Comparison of ENCODE assay signal across 24 cellular contexts in genomic region chr3:128469128-128469527, GRCh38. TPM values are rescaled to one million over a fixed set of nuclear protein-coding genes. Genes with fewer than 3 reads are reported as not detected.
A peak's percentile ranks its signal among the peaks of the same experiment; 100 is the strongest.
DNase-seq lines count a peak whose midpoint lies in the region; ATAC-seq, FAIRE-seq and TF ChIP-seq lines count a peak whose summit lies in the region.
"Had no signal": no experiment of that assay in that cellular context is flagged by ENCODE, and none has a peak within 500 bp of the region (broad histone marks: within the 10 kb centered on the region; RNA-seq: fewer than 3 reads in every experiment).

No MANE protein-coding gene starts in this region.

- H3K23me2 ChIP-seq in H1 (ENCODE audit: low read depth, low read length), result peaks cover 2% of the 10 kb centered on the region; the same call in 1 of the 2 replicates

- H3K56ac ChIP-seq in IMR-90 (ENCODE audit: extremely low read depth, insufficient read depth, low read length) (no peak overlapping the region), H1 (replicated peaks; ENCODE audit: insufficient read length, low read depth, low read length) (no peak overlapping the region)

- no peak overlapping the region for H3K23ac ChIP-seq in IMR-90 (ENCODE audit: low read depth, low read length)
- no peak overlapping the region for H3K23ac ChIP-seq in H1 (ENCODE audit: insufficient read length)
- no peak overlapping the region for H3K23ac ChIP-seq in neuronal stem cell (ENCODE audit: low read depth, low read length, poor library complexity)

- H2AFZ ChIP-seq in IMR-90 (replicated peaks; ENCODE audit: low read length, poor library complexity) (no peak overlapping the region), H1 (ENCODE audit: low read length) (no peak overlapping the region), neuronal stem cell (ENCODE audit: low read length) (no peak overlapping the region)

- H4K5ac ChIP-seq in IMR-90 (ENCODE audit: low read depth, low read length) (no peak overlapping the region), H1 (ENCODE audit: insufficient read length, low read depth, low read length) (no peak overlapping the region)

- dilution Hi-C loops in IMR-90 (cut with HindIII; ENCODE audit: low sequenced_read_pairs, unreplicated experiment), result no loop called here

- no peak overlapping the region for H3K18ac ChIP-seq in IMR-90 (ENCODE audit: low read depth, low read length)
- H3K18ac ChIP-seq in H1 (ENCODE audit: extremely low read depth, low read length), result no peak overlapping the region
- no peak overlapping the region for H3K18ac ChIP-seq in neuronal stem cell (ENCODE audit: low read length)

- no peak overlapping the region for H2BK15ac ChIP-seq in IMR-90 (ENCODE audit: low read depth, low read length)
- no peak overlapping the region for H2BK15ac ChIP-seq in H1 (ENCODE audit: low read length)
- no peak overlapping the region for H2BK15ac ChIP-seq in neuronal stem cell (ENCODE audit: low read length)

- no peak overlapping the region for H4K91ac ChIP-seq in IMR-90 (ENCODE audit: insufficient read depth, low read depth, low read length)
- H4K91ac ChIP-seq in H1 (replicated peaks; ENCODE audit: insufficient read length, low read length), result no peak overlapping the region
- H4K91ac ChIP-seq in neuronal stem cell (ENCODE audit: low read depth, low read length, poor library complexity), result no peak overlapping the region

- no peaks in the 10 kb centered on the region for H3K36me3 ChIP-seq in IMR-90 (ENCODE audit: control insufficient read depth, insufficient read depth, low read length)
- no peaks in the 10 kb centered on the region for H3K36me3 ChIP-seq in H1 (ENCODE audit: control insufficient read depth in 2 of 4, insufficient read depth in 4 of 4, low read length in 3 of 4)
- no peaks in the 10 kb centered on the region for H3K36me3 ChIP-seq in neuronal stem cell (replicated peaks in 1 of 2; ENCODE audit: control insufficient read depth in 2 of 2, insufficient read depth in 2 of 2, low read length in 2 of 2)
- H3K36me3 ChIP-seq: BE2C, BLaER1 had no signal

- FAIRE-seq in H1 (lab: Jason Lieb, UNC), result no peak
- FAIRE-seq: A204.1, D721Med, G401.6, GM12891 had no signal

- H3K79me1 ChIP-seq in IMR-90 (ENCODE audit: low read depth in 1 of 2, low read length in 2 of 2) (no peaks in the 10 kb centered on the region), H1 (ENCODE audit: low read depth, low read length) (no peaks in the 10 kb centered on the region; the same call in 1 of the 2 replicates), neuronal stem cell (ENCODE audit: low read depth, low read length) (no peaks in the 10 kb centered on the region)

- in situ Hi-C loops in IMR-90 (cut with MboI; ENCODE audit: low sequenced_read_pairs), result no loop called here

- peak overlapping the region; percentile 28 for H2AK9ac ChIP-seq in IMR-90 (replicated peaks; ENCODE audit: low read depth, low read length, poor library complexity)

- H3K27ac ChIP-seq in IMR-90 (ENCODE audit: insufficient read depth, low read length) (no peak overlapping the region), H1 (ENCODE audit: low read depth, low read length) (no peak overlapping the region), neuronal stem cell (replicated peaks; ENCODE audit: low read length) (no peak overlapping the region)
- H3K27ac ChIP-seq: BLaER1, C4-2B had no signal

- no peak overlapping the region for H4K8ac ChIP-seq in IMR-90 (ENCODE audit: low read depth in 2 of 2, low read length in 2 of 2)
- H4K8ac ChIP-seq in H1 (ENCODE audit: extremely low read depth, insufficient read depth, low read length), result no peak overlapping the region
- no peak overlapping the region for H4K8ac ChIP-seq in neuronal stem cell (ENCODE audit: low read depth, low read length)

- H3K4me3 ChIP-seq in IMR-90 (ENCODE audit: insufficient read depth, low read depth, low read length) (no peak overlapping the region), H1 (ENCODE audit: extremely low read depth in 1 of 4, insufficient read depth in 2 of 4, low read depth in 3 of 4, low read length in 4 of 4) (no peak overlapping the region), neuronal stem cell (ENCODE audit: low read length in 2 of 2) (no peak overlapping the region)
- H3K4me3 ChIP-seq: BLaER1 had no signal

- POLR2A ChIA-PET in IMR-90 (lab: Charles Lee; ENCODE audit: unreplicated experiment), result no interaction called here
- POLR2A ChIA-PET in H1 (lab: Charles Lee; ENCODE audit: partially characterized antibody), result no interaction called here

- H2BK20ac ChIP-seq in IMR-90 (ENCODE audit: low read depth, low read length), result no peak overlapping the region
- no peak overlapping the region for H2BK20ac ChIP-seq in H1 (ENCODE audit: low read length)

- H2BK120ac ChIP-seq in IMR-90 (ENCODE audit: low read depth, low read length) (no peak overlapping the region), H1 (replicated peaks; ENCODE audit: low read depth, low read length) (no peak overlapping the region), neuronal stem cell (ENCODE audit: low read depth, low read length) (no peak overlapping the region)

- intact Hi-C loops in IMR-90 (cut with micrococcal nuclease), result no loop called here

- TF ChIP-seq POLR2A in IMR-90 (IDR thresholded peaks at IDR 0.05; ENCODE audit: low read depth, low read length), result no peak
- TF ChIP-seq POLR2A in H1 (IDR thresholded peaks at IDR 0.05; ENCODE audit: control extremely low read depth in 1 of 2, low read depth in 2 of 2, low read length in 2 of 2), result no peak

- H2BK12ac ChIP-seq in H1 (ENCODE audit: low read depth, low read length), result peak overlapping the region; percentile 60; the same call in 1 of the 2 replicates
- H2BK12ac ChIP-seq in neuronal stem cell (ENCODE audit: low read length), result no peak overlapping the region

- H3K9ac ChIP-seq in IMR-90 (ENCODE audit: low read depth, low read length), result no peak overlapping the region
- H3K9ac ChIP-seq in H1 (replicated peaks in 1 of 4; ENCODE audit: extremely low read depth in 1 of 4, low read depth in 3 of 4, low read length in 3 of 4), result no peak overlapping the region
- H3K9ac ChIP-seq in neuronal stem cell (ENCODE audit: low read depth, low read length, poor library complexity), result no peak overlapping the region
- H3K9ac ChIP-seq: BLaER1 had no signal

- H3K4ac ChIP-seq in IMR-90 (ENCODE audit: low read depth, low read length) (no peak overlapping the region), H1 (replicated peaks; ENCODE audit: insufficient read length, low read depth, low read length) (no peak overlapping the region), neuronal stem cell (ENCODE audit: low read length) (no peak overlapping the region)

- CTCF ChIA-PET in IMR-90 (lab: Yijun Ruan, JAX) (no interaction called here), H1 (lab: Charles Lee; ENCODE audit: partially characterized antibody) (interaction anchor here (1.2 to 1.8 kb wide), 4 partner anchors 10 to 31 kb away, joined by 3 to 8 read pairs (median 7); no protein-coding TSS in a partner anchor)

- ATAC-seq in IMR-90 (ENCODE audit: low read depth), result no peak
- ATAC-seq in HG03095 (IDR thresholded peaks at IDR 0.05; ENCODE audit: unreplicated experiment), result no peak
- no peak for ATAC-seq in GM18909 (IDR thresholded peaks at IDR 0.05; ENCODE audit: poor library complexity, unreplicated experiment)
- ATAC-seq: CD8-positive, alpha-beta T cell had no signal

- no peaks in the 10 kb centered on the region for H4K20me1 ChIP-seq in IMR-90 (ENCODE audit: insufficient read depth, low read length)
- peaks cover 0 to 4% of the 10 kb centered on the region in 2 experiments for H4K20me1 ChIP-seq in H1 (replicated peaks in 1 of 2; ENCODE audit: control insufficient read depth in 1 of 2, insufficient read depth in 2 of 2, low read length in 2 of 2)
- H4K20me1 ChIP-seq: BLaER1 had no signal

- H3K9me3 ChIP-seq in IMR-90 (ENCODE audit: control insufficient read depth, insufficient read depth, low read length) (peaks cover 8% of the 10 kb centered on the region), H1 (ENCODE audit: insufficient read depth in 2 of 2, low read depth in 1 of 2, low read length in 1 of 2) (no peaks in the 10 kb centered on the region), neuronal stem cell (replicated peaks in 1 of 2; ENCODE audit: control insufficient read depth in 2 of 2, insufficient read depth in 1 of 2, low read depth in 1 of 2, low read length in 2 of 2) (peaks cover 0 to 4% of the 10 kb centered on the region in 2 donors)
- H3K9me3 ChIP-seq: BE2C, BLaER1, Caco-2 had no signal

- H3K27me3 ChIP-seq in IMR-90 (ENCODE audit: control insufficient read depth, insufficient read depth, low read length) (peaks cover 88% of the 10 kb centered on the region), H1 (replicated peaks in 1 of 4; ENCODE audit: control insufficient read depth in 3 of 4, extremely low read depth in 1 of 4, insufficient read depth in 3 of 4, low read length in 3 of 4) (peaks cover 16 to 52% (median 49%) of the 10 kb centered on the region in 4 experiments), neuronal stem cell (ENCODE audit: control insufficient read depth in 3 of 3, insufficient read depth in 3 of 3, low read depth in 1 of 3, low read length in 3 of 3) (peaks cover 2 to 88% (median 25%) of the 10 kb centered on the region in 3 experiments)
- H3K27me3 ChIP-seq: BE2C, BLaER1 had no signal

- H3K4me1 ChIP-seq in IMR-90 (ENCODE audit: control insufficient read depth, insufficient read depth, low read length) (no peaks in the 10 kb centered on the region), H1 (replicated peaks in 1 of 4; ENCODE audit: control insufficient read depth in 3 of 4, insufficient read depth in 4 of 4, low read length in 3 of 4) (peaks cover 0 to 12% (median 0%) of the 10 kb centered on the region in 4 experiments; a peak in 5 of 7 replicates), neuronal stem cell (ENCODE audit: control insufficient read depth in 2 of 2, insufficient read depth in 1 of 2, low read depth in 1 of 2, low read length in 2 of 2) (peaks cover 0 to 6% of the 10 kb centered on the region in 2 donors)
- H3K4me1 ChIP-seq: Caco-2 had no signal

- H3K14ac ChIP-seq in IMR-90 (replicated peaks; ENCODE audit: low read depth, low read length) (no peak overlapping the region), H1 (ENCODE audit: insufficient read length) (no peak overlapping the region), neuronal stem cell (ENCODE audit: low read length) (no peak overlapping the region)

- WGBS in IMR-90 (ENCODE audit: extremely low coverage in 2 of 2, insufficient read length in 1 of 2), 2 experiments, result 83% methylated on average over 3 of the region's 6 CpGs; no CpG with 5 or more reads in 1 of the 2 experiments
- WGBS in H1 (ENCODE audit: extremely low coverage in 1 of 2, insufficient coverage in 1 of 2, insufficient read length in 1 of 2, insufficient replicate concordance in 2 of 2, low coverage in 1 of 2, low lambda C conversion rate in 2 of 2, missing lambda C conversion rate in 1 of 2), 2 experiments, result 91% methylated on average over 6 of the region's 6 CpGs; no CpG with 5 or more reads in 1 of the 2 experiments
- WGBS in neuronal stem cell (ENCODE audit: extremely low coverage in 2 of 2, insufficient read length in 2 of 2, insufficient replicate concordance in 1 of 2), 2 donors, result no CpG with 5 or more reads among the region's 6 CpGs

- no peak for DNase-seq in IMR-90
- no peak for DNase-seq in H1 (ENCODE audit: low read depth in 1 of 2, low spot score in 2 of 2)
- DNase-seq in neuronal stem cell (ENCODE audit: low spot score), result no peak
- no peak for DNase-seq in NCI-H2029 (lab: John Stamatoyannopoulos, UW)
- DNase-seq in NCI-H146 (lab: John Stamatoyannopoulos, UW), result no peak
- DNase-seq: 8988T; ACHN; Caco-2; Calu3; CD4-positive, alpha-beta T cell; CD8-positive, alpha-beta T cell; DMS79 treated with DMSO at 0.1 percent for 48 hours; GF-D8 had no signal

- TF ChIP-seq CTCF in IMR-90 (conservative IDR thresholded peaks at IDR 0.05; ENCODE audit: low read depth, low read length) (no peak), H1 (IDR thresholded peaks at IDR 0.05; ENCODE audit: control extremely low read depth in 1 of 3, insufficient read depth in 1 of 3, low read depth in 1 of 3, low read length in 3 of 3) (no peak)

- H2BK5ac ChIP-seq in IMR-90 (ENCODE audit: low read depth, low read length, poor library complexity, severe bottlenecking) (no peak overlapping the region), H1 (ENCODE audit: low read depth, low read length) (no peak overlapping the region), neuronal stem cell (ENCODE audit: low read length) (no peak overlapping the region)

- H3K9me1 ChIP-seq in IMR-90 (ENCODE audit: insufficient read depth, low read length), result peaks cover 8% of the 10 kb centered on the region

- BruUV-seq in IMR-90 (replicated peaks; lab: Mats Ljungman, UMichigan), result no TSS peak

- H3K4me2 ChIP-seq in IMR-90 (ENCODE audit: low read depth, low read length) (no peak overlapping the region), H1 (ENCODE audit: insufficient read depth in 1 of 2, low read depth in 2 of 2, low read length in 2 of 2) (no peak overlapping the region), neuronal stem cell (ENCODE audit: insufficient read depth, low read length, poor library complexity, severe bottlenecking) (no peak overlapping the region)
- H3K4me2 ChIP-seq: BLaER1 had no signal

- no peak for TF ChIP-seq EP300 in H1 (IDR thresholded peaks at IDR 0.05; ENCODE audit: borderline replicate concordance in 1 of 2, low read depth in 2 of 2, low read length in 2 of 2)

- H3K79me2 ChIP-seq in H1 (ENCODE audit: control insufficient read depth in 1 of 2, insufficient read depth in 2 of 2, low read length in 2 of 2), result no peaks in the 10 kb centered on the region

- no peak overlapping the region for H2AK5ac ChIP-seq in IMR-90 (ENCODE audit: low read depth, low read length)
- no peak overlapping the region for H2AK5ac ChIP-seq in H1 (ENCODE audit: low read depth, low read length)
- peak overlapping the region; percentile 0 for H2AK5ac ChIP-seq in neuronal stem cell (ENCODE audit: low read depth, low read length)

- no peak for TF ChIP-seq RAD21 in IMR-90 (IDR thresholded peaks at IDR 0.05; ENCODE audit: low read length)
- TF ChIP-seq RAD21 in H1 (IDR thresholded peaks at IDR 0.05 in 1 of 2, conservative IDR thresholded peaks at IDR 0.05 in 1 of 2; ENCODE audit: low read depth in 2 of 2, low read length in 2 of 2), result no peak

RNA-seq across cellular contexts. Expression of gene DNAJB8, which starts 2.4 kb away (rescaled TPM):
- not detected in 2 replicates for total RNA-seq in IMR-90 (2012; rRNA removed)
- polyA plus RNA-seq in IMR-90 (2012; rRNA removed), result not detected in 2 replicates
- polyA plus RNA-seq in IMR-90 (2012; cell fraction: cytosol; rRNA removed), result not detected in 2 replicates
- not detected in 2 replicates for polyA plus RNA-seq in IMR-90 (2012; cell fraction: nucleus; rRNA removed; ENCODE audit: low replicate concordance)
- not detected in 2 replicates for total RNA-seq in H1 (2021; fragmentation: NEBNext Ultra II Directional; extraction: Animal tissue kit (Norgen Biotek cat#: 25700))
- polyA plus RNA-seq in H1 (2011; rRNA removed), result not detected in 2 replicates
- polyA plus RNA-seq in H1 (2011; cell fraction: cytosol; rRNA removed), result not detected
- polyA plus RNA-seq in H1 (2011; cell fraction: nucleus; rRNA removed), result not detected
- not detected in 4 replicates for polyA plus RNA-seq in H1 (2012, experiment 1 of 2)
- not detected for polyA plus RNA-seq in H1 (2012, experiment 2 of 2)
- not detected for polyA plus RNA-seq in H1 (2013, experiment 1 of 2)
- polyA plus RNA-seq in H1 (2013, experiment 2 of 2), result not detected
- not detected in 2 replicates for polyA minus RNA-seq in H1 (2011; rRNA and poly(A)+ RNA removed)
- polyA minus RNA-seq in H1 (2011; cell fraction: cytosol; rRNA and poly(A)+ RNA removed), result not detected
- not detected for polyA minus RNA-seq in H1 (2011; cell fraction: nucleus; rRNA and poly(A)+ RNA removed)
- polyA plus RNA-seq in neuronal stem cell (2013, experiment 1 of 2), result not detected
- not detected for polyA plus RNA-seq in neuronal stem cell (2013, experiment 2 of 2)
- total RNA-seq: A673; Caco-2; Calu3; CD4-positive, alpha-beta T cell; CD8-positive, alpha-beta T cell had no signal
- polyA plus RNA-seq: AG04450 had no signal

RNA-seq across cellular contexts. Expression of gene GATA2, which starts 23.9 kb away (rescaled TPM):
- total RNA-seq in IMR-90 (2012; rRNA removed), result 2.2 and 2.8 TPM in 2 replicates
- polyA plus RNA-seq in IMR-90 (2012; rRNA removed), result 13.5 and 15.0 TPM in 2 replicates
- 10.9 and 15.4 TPM in 2 replicates for polyA plus RNA-seq in IMR-90 (2012; cell fraction: cytosol; rRNA removed)
- 12.3 and 24.3 TPM in 2 replicates for polyA plus RNA-seq in IMR-90 (2012; cell fraction: nucleus; rRNA removed; ENCODE audit: low replicate concordance)
- total RNA-seq in H1 (2021; fragmentation: NEBNext Ultra II Directional; extraction: Animal tissue kit (Norgen Biotek cat#: 25700)), result 0.30 and 0.40 TPM in 2 replicates
- 0.03 and 0.22 TPM in 2 replicates for polyA plus RNA-seq in H1 (2011; rRNA removed)
- polyA plus RNA-seq in H1 (2011; cell fraction: cytosol; rRNA removed), result 0.17 TPM
- 0.23 TPM for polyA plus RNA-seq in H1 (2011; cell fraction: nucleus; rRNA removed)
- 0.12 to 0.23 TPM in 2 of 4 replicates, not detected in the others for polyA plus RNA-seq in H1 (2012, experiment 1 of 2)
- polyA plus RNA-seq in H1 (2012, experiment 2 of 2), result 0.17 TPM
- 0.08 TPM for polyA plus RNA-seq in H1 (2013, experiment 1 of 2)
- polyA plus RNA-seq in H1 (2013, experiment 2 of 2), result 0.17 TPM
- 0.09 and 0.12 TPM in 2 replicates for polyA minus RNA-seq in H1 (2011; rRNA and poly(A)+ RNA removed)
- polyA minus RNA-seq in H1 (2011; cell fraction: cytosol; rRNA and poly(A)+ RNA removed), result 2.0 TPM
- 0.40 TPM for polyA minus RNA-seq in H1 (2011; cell fraction: nucleus; rRNA and poly(A)+ RNA removed)
- polyA plus RNA-seq in neuronal stem cell (2013, experiment 1 of 2), result 0.03 TPM
- polyA plus RNA-seq in neuronal stem cell (2013, experiment 2 of 2), result 0.04 TPM
